In the genomic region with DNA sequence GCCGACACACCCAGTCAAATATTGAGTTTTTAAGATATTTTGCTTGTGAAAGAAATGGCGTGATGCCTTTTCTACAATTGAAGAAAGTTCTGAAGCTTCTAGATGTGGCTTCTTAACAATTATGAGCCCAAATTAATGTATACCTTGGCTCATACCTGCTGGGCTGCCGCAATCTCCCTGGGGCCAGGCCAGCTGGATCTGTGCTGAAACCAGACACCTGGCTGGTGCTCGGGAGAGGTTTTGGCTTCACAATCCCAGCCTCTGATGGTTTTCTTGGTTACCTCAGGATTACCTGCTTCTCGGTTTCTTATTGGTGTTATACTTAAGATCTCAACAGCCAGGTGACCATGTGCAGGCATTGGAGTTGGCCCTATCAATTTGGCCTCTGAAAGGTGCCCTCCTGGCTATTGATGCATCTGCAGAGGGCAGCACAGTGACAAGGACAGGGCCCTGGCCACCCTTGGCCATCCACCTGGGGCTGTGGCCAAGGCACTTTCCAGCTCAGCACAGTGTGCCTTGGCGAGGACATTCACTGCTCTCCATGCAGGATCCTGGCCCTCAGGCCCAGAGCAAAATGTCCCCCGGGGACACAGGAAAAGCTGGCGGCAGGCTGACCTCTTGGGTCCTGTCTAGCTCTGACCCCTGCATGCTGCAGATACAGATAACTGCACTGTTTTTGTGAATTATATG, we compare ENCODE assay signal across 16 cellular contexts.
DNase-seq lines count a peak whose midpoint lies in the region; ATAC-seq and TF ChIP-seq lines count a peak whose summit lies in the region.
"Had no signal": no experiment of that assay in that cellular context is flagged by ENCODE, and none has a peak within 500 bp of the region (broad histone marks: within the 10 kb centered on the region; RNA-seq: fewer than 3 reads in every experiment).

No MANE protein-coding gene starts in this region.

- no peak overlapping the region for H2BK15ac ChIP-seq in neuronal stem cell (ENCODE audit: low read length)

- no peak overlapping the region for H3K4ac ChIP-seq in neuronal stem cell (ENCODE audit: low read length)

- no peak overlapping the region for H3K27ac Mint-ChIP-seq in osteocyte (ENCODE audit: unreplicated experiment)
- H3K27ac Mint-ChIP-seq: CD4-positive, alpha-beta memory T cell had no signal

- 76% methylated on average over 8 of the region's 8 CpGs for WGBS in right cardiac atrium
- no CpG with 5 or more reads among the region's 8 CpGs for WGBS in neuronal stem cell (ENCODE audit: extremely low coverage in 2 of 2, insufficient read length in 2 of 2, insufficient replicate concordance in 1 of 2), 2 donors

- H3K23ac ChIP-seq in neuronal stem cell (ENCODE audit: low read depth, low read length, poor library complexity): no peak overlapping the region

- no peak overlapping the region for H2BK5ac ChIP-seq in neuronal stem cell (ENCODE audit: low read length)

- TF ChIP-seq CTCF in osteocyte (IDR thresholded peaks at IDR 0.05): no peak

- H2BK12ac ChIP-seq in neuronal stem cell (ENCODE audit: low read length): no peak overlapping the region

- no peak overlapping the region for H2AFZ ChIP-seq in neuronal stem cell (ENCODE audit: low read length)

- peak; percentile 56 for ATAC-seq in Right ventricle myocardium superior (ENCODE audit: poor library complexity)
- ATAC-seq in right cardiac atrium: no peak
- ATAC-seq: GM12878 had no signal

- H2BK120ac ChIP-seq in neuronal stem cell (ENCODE audit: low read depth, low read length): no peak overlapping the region

- H3K14ac ChIP-seq in neuronal stem cell (ENCODE audit: low read length): peak overlapping the region; percentile 75

- H3K4me2 ChIP-seq in neuronal stem cell (ENCODE audit: insufficient read depth, low read length, poor library complexity, severe bottlenecking): no peak overlapping the region

- H3K9ac ChIP-seq in neuronal stem cell (ENCODE audit: low read depth, low read length, poor library complexity): no peak overlapping the region

- no peak overlapping the region for H4K91ac ChIP-seq in neuronal stem cell (ENCODE audit: low read depth, low read length, poor library complexity)

- no peak overlapping the region for H3K4me3 Mint-ChIP-seq in osteocyte (ENCODE audit: unreplicated experiment)
- H3K4me3 Mint-ChIP-seq: CD4-positive, alpha-beta memory T cell had no signal

- no peak for DNase-seq in Right ventricle myocardium superior
- no peak for DNase-seq in right cardiac atrium
- peak; percentile 23 for DNase-seq in G401 (ENCODE audit: low spot score)
- peak; percentile 33 for DNase-seq in NCI-H2171 treated with DMSO at 0.1 percent for 48 hours (lab: John Stamatoyannopoulos, UW)
- no peak for DNase-seq in neuronal stem cell (ENCODE audit: low spot score)
- no peak for DNase-seq in amniotic stem cell (lab: John Stamatoyannopoulos, UW)
- no peak for DNase-seq in osteocyte (ENCODE audit: extremely low spot score, unreplicated experiment)
- DNase-seq: ACHN; BE2C; C1 segment of cervical spinal cord; CD4-positive, alpha-beta memory T cell; DMS153; DMS79; GF-D8 had no signal

- no peaks in the 10 kb centered on the region for H3K27me3 Mint-ChIP-seq in osteocyte (ENCODE audit: unreplicated experiment)

- H3K36me3 ChIP-seq in neuronal stem cell (replicated peaks in 1 of 2; ENCODE audit: control insufficient read depth in 2 of 2, insufficient read depth in 2 of 2, low read length in 2 of 2): no peaks in the 10 kb centered on the region
- H3K36me3 ChIP-seq: BE2C, HAP-1 had no signal

- no peaks in the 10 kb centered on the region for H3K9me3 Mint-ChIP-seq in osteocyte (ENCODE audit: unreplicated experiment)

- H3K4me1 ChIP-seq in right cardiac atrium (ENCODE audit: control insufficient read depth, insufficient read depth, low read length) (no peaks in the 10 kb centered on the region), neuronal stem cell (ENCODE audit: control insufficient read depth in 2 of 2, insufficient read depth in 1 of 2, low read depth in 1 of 2, low read length in 2 of 2) (peaks cover 0 to 1% of the 10 kb centered on the region in 2 donors)
- H3K4me1 ChIP-seq: BE2C, HAP-1 had no signal

- H3K9me3 ChIP-seq in right cardiac atrium (ENCODE audit: control insufficient read depth, low read length): no peaks in the 10 kb centered on the region
- H3K9me3 ChIP-seq in neuronal stem cell (replicated peaks in 1 of 2; ENCODE audit: control insufficient read depth in 2 of 2, insufficient read depth in 1 of 2, low read depth in 1 of 2, low read length in 2 of 2): no peaks in the 10 kb centered on the region
- H3K9me3 ChIP-seq: BE2C, HAP-1 had no signal

- no peaks in the 10 kb centered on the region for H3K79me1 ChIP-seq in neuronal stem cell (ENCODE audit: low read depth, low read length)

- H3K4me1 Mint-ChIP-seq in osteocyte (ENCODE audit: unreplicated experiment): no peaks in the 10 kb centered on the region
- H3K4me1 Mint-ChIP-seq: CD4-positive, alpha-beta memory T cell had no signal

- H3K27me3 ChIP-seq in right cardiac atrium (ENCODE audit: control insufficient read depth, insufficient read depth) (no peaks in the 10 kb centered on the region), neuronal stem cell (ENCODE audit: control insufficient read depth in 3 of 3, insufficient read depth in 3 of 3, low read depth in 1 of 3, low read length in 3 of 3) (no peaks in the 10 kb centered on the region)
- H3K27me3 ChIP-seq: BE2C had no signal

- no peak overlapping the region for H2AK5ac ChIP-seq in neuronal stem cell (ENCODE audit: low read depth, low read length)

- H3K18ac ChIP-seq in neuronal stem cell (ENCODE audit: low read length): peak overlapping the region; percentile 35

- no peaks in the 10 kb centered on the region for H3K36me3 Mint-ChIP-seq in osteocyte (ENCODE audit: unreplicated experiment)
- H3K36me3 Mint-ChIP-seq: CD4-positive, alpha-beta memory T cell had no signal

- H3K4me3 ChIP-seq in right cardiac atrium (ENCODE audit: low read length) (no peak overlapping the region), neuronal stem cell (ENCODE audit: low read length in 2 of 2) (no peak overlapping the region)
- H3K4me3 ChIP-seq: GM12878, HAP-1 had no signal

- in situ Hi-C loops in G401 (cut with HindIII; ENCODE audit: low sequenced_read_pairs): no loop called here

- H4K8ac ChIP-seq in neuronal stem cell (ENCODE audit: low read depth, low read length): no peak overlapping the region

- intact Hi-C loops in Right ventricle myocardium superior (cut with DNase I): no loop called here
- intact Hi-C loops in right cardiac atrium (cut with DNase I): no loop called here

- no peak overlapping the region for H3K27ac ChIP-seq in right cardiac atrium (ENCODE audit: low read length)
- no peak overlapping the region for H3K27ac ChIP-seq in neuronal stem cell (replicated peaks; ENCODE audit: low read length)

Comparison
In these comparisons a context has a peak if more than half of its experiments do, and no peak if none do; other contexts are left out.
1. DNase-seq: peak in G401 (single experiment) and NCI-H2171 treated with DMSO at 0.1 percent for 48 hours (single experiment); none in Right ventricle myocardium superior (single experiment), right cardiac atrium (0 of 3), neuronal stem cell (single experiment), amniotic stem cell (single experiment) and osteocyte (single experiment).